In genomic region chr17:48198950-48199541, GRCh38 we compare ENCODE assay signal across 13 cellular contexts.
DNase-seq lines count a peak whose midpoint lies in the region; ATAC-seq, FAIRE-seq and TF ChIP-seq lines count a peak whose summit lies in the region.
"Had no signal": no experiment of that assay in that cellular context is flagged by ENCODE, and none has a peak within 500 bp of the region (broad histone marks: within the 10 kb centered on the region; RNA-seq: fewer than 3 reads in every experiment).

No MANE protein-coding gene starts in this region.

- CTCF ChIA-PET in PC-3 (lab: Charles Lee): no interaction called here

- H3K27me3 Mint-ChIP-seq in stimulated activated naive CD8-positive, alpha-beta T cell treated with anti-CD3 and anti-CD28 coated beads, Interleukin-15, Interleukin-2, amounts not matched to agents 100 ng/mL and 50 ng/mL, for 24 hours: no peaks in the 10 kb centered on the region

- no peaks in the 10 kb centered on the region for H3K79me2 ChIP-seq in PC-3 (ENCODE audit: low read length)

- H3F3A ChIP-seq in PC-3 (ENCODE audit: low read length, unreplicated experiment): no peaks in the 10 kb centered on the region

- H3K4me1 ChIP-seq in PC-3 (ENCODE audit: insufficient read depth, low read length): peaks cover 25% of the 10 kb centered on the region
- no peaks in the 10 kb centered on the region for H3K4me1 ChIP-seq in kidney (ENCODE audit: control insufficient read depth in 1 of 2, insufficient read depth in 1 of 2, low read depth in 1 of 2, low read length in 2 of 2)

- no peak overlapping the region for H3K4me3 Mint-ChIP-seq in stimulated activated naive CD8-positive, alpha-beta T cell treated with anti-CD3 and anti-CD28 coated beads, Interleukin-15, Interleukin-2, amounts not matched to agents 100 ng/mL and 50 ng/mL, for 24 hours
- H3K4me3 Mint-ChIP-seq: B cell had no signal

- no peaks in the 10 kb centered on the region for H3K9me2 ChIP-seq in PC-3 (replicated peaks; ENCODE audit: low read length)

- no TSS peak for BruUV-seq in PC-3 (replicated peaks; lab: Mats Ljungman, UMichigan)

- no peak for TF ChIP-seq CTCF in PC-3 (conservative IDR thresholded peaks at IDR 0.05; ENCODE audit: low read depth, low read length)
- no peak for TF ChIP-seq CTCF in kidney (IDR thresholded peaks at IDR 0.05; ENCODE audit: borderline replicate concordance, extremely low read depth, insufficient read depth)
- TF ChIP-seq CTCF in WERI-Rb-1 (IDR thresholded peaks at IDR 0.05; ENCODE audit: low read depth, low read length): no peak

- H3K4me3 ChIP-seq in PC-3 (ENCODE audit: low read length) (peak overlapping the region; percentile 41; the same call in 1 of the 2 replicates), kidney (ENCODE audit: low read length in 2 of 2) (peak overlapping the region; percentile 4 to 25), WERI-Rb-1 (ENCODE audit: low read depth, low read length) (no peak overlapping the region)

- no peaks in the 10 kb centered on the region for H3K9me3 Mint-ChIP-seq in stimulated activated naive CD8-positive, alpha-beta T cell treated with anti-CD3 and anti-CD28 coated beads, Interleukin-15, Interleukin-2, amounts not matched to agents 100 ng/mL and 50 ng/mL, for 24 hours

- H3K9ac ChIP-seq in PC-3 (ENCODE audit: low read length) (no peak overlapping the region), kidney (ENCODE audit: low read length in 2 of 2) (no peak overlapping the region)

- H3K27ac ChIP-seq in PC-3 (ENCODE audit: low read length) (no peak overlapping the region), kidney (ENCODE audit: low read depth in 2 of 2, low read length in 2 of 2) (peak overlapping the region in 1 of 2 donors; percentile 14), WERI-Rb-1 (no peak overlapping the region)

- H3K36me3 Mint-ChIP-seq in stimulated activated naive CD8-positive, alpha-beta T cell treated with anti-CD3 and anti-CD28 coated beads, Interleukin-15, Interleukin-2, amounts not matched to agents 100 ng/mL and 50 ng/mL, for 24 hours (ENCODE audit: low read depth): peaks cover 28% of the 10 kb centered on the region

- peaks cover 26% of the 10 kb centered on the region for H3K4me1 Mint-ChIP-seq in stimulated activated naive CD8-positive, alpha-beta T cell treated with anti-CD3 and anti-CD28 coated beads, Interleukin-15, Interleukin-2, amounts not matched to agents 100 ng/mL and 50 ng/mL, for 24 hours (ENCODE audit: low read depth)

- intact Hi-C loops in PC-3 (cut with micrococcal nuclease): no loop called here
- intact Hi-C loops in kidney (cut with DNase I): no loop called here

- no peak for DNase-seq in stimulated activated naive CD8-positive, alpha-beta T cell treated with anti-CD3 and anti-CD28 coated beads, Interleukin-15, Interleukin-2, amounts not matched to agents 100 U/mL and 50 U/mL, for 24 hours
- DNase-seq in PC-3 (no peak), kidney (no peak), HuH-7 (ENCODE audit: low spot score) (no peak), WERI-Rb-1 (no peak)
- DNase-seq: islet precursor cell; MM.1S; nucleus accumbens; stimulated activated CD4-positive, alpha-beta T cell treated with anti-CD3 and anti-CD28 coated beads, Interleukin-2, amount 100 ng/mL, for 48 hours had no signal

- no peak for FAIRE-seq in kidney (lab: Jason Lieb, UNC)

- H3K36me3 ChIP-seq in PC-3 (ENCODE audit: low read depth, low read length) (no peaks in the 10 kb centered on the region), kidney (ENCODE audit: control insufficient read depth in 1 of 2, insufficient read depth in 2 of 2, low read length in 2 of 2) (no peaks in the 10 kb centered on the region), WERI-Rb-1 (no peaks in the 10 kb centered on the region)

- H3K27me3 ChIP-seq in PC-3 (ENCODE audit: low read length): no peaks in the 10 kb centered on the region
- no peaks in the 10 kb centered on the region for H3K27me3 ChIP-seq in WERI-Rb-1 (ENCODE audit: insufficient read depth, low read depth, severe bottlenecking)

- H3K4me2 ChIP-seq in PC-3 (ENCODE audit: low read length): peak overlapping the region; percentile 67

- no peaks in the 10 kb centered on the region for H4K20me1 ChIP-seq in PC-3 (ENCODE audit: low read length)

- ATAC-seq in stimulated activated naive CD8-positive, alpha-beta T cell treated with anti-CD3 and anti-CD28 coated beads, Interleukin-15, Interleukin-2, amounts not matched to agents 100 U/mL and 50 U/mL, for 24 hours: no peak
- ATAC-seq in PC-3: no peak
- no peak for ATAC-seq in HG03571 (IDR thresholded peaks at IDR 0.05; ENCODE audit: unreplicated experiment)
- no peak for ATAC-seq in GM19452 (IDR thresholded peaks at IDR 0.05; ENCODE audit: unreplicated experiment)

- peak overlapping the region; percentile 65 for H3K27ac Mint-ChIP-seq in stimulated activated naive CD8-positive, alpha-beta T cell treated with anti-CD3 and anti-CD28 coated beads, Interleukin-15, Interleukin-2, amounts not matched to agents 100 ng/mL and 50 ng/mL, for 24 hours
- H3K27ac Mint-ChIP-seq: B cell had no signal

- H3K9me3 ChIP-seq in PC-3 (ENCODE audit: low read length) (no peaks in the 10 kb centered on the region), kidney (ENCODE audit: control insufficient read depth in 1 of 2, low read length in 2 of 2) (no peaks in the 10 kb centered on the region), WERI-Rb-1 (ENCODE audit: severe bottlenecking) (no peaks in the 10 kb centered on the region)

- H2AFZ ChIP-seq in PC-3 (ENCODE audit: low read length): peak overlapping the region; percentile 60

- POLR2A ChIA-PET in PC-3 (lab: Charles Lee; ENCODE audit: unreplicated experiment): no interaction called here
